In the genomic region with DNA sequence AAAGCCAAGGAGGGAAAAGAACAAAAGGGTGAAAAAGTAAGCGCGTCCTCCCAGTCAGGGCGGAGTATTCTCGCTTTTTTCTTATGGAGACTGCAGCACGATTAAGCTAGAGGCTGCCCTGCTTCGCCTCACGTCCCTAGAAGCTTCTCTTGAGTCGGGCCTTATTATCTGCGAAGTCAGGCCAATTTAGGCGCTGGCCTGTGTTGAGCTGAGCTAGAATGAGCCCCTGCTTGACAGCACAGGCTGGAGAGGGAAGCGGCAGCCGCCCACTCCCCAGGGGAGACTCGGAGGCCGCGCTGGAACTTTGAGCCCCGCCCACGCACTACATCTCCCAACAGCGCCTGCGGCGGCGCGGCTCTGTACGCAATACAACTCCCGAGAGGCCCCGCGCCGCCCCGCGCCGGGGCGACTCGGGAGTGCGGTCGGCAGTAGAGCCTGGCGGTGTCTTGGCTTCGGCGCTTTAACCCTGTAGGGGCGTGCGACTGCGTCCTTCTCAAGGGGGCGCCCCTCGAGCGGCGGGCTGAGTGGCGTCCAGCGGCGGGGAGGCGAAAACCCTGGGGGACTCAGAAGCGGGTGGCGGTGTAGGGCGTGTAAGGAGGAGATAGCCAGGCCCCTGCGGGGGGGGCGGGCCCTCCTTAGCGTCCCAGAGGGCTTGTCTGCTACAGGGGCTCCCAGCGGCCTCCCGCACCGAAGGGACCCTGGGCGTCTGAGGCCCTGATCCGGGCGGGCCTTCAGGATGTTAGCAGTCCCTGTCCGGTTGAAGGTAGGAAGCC, we compare ENCODE assay signal across 8 cellular contexts. TPM values are rescaled to one million over a fixed set of nuclear protein-coding genes. Genes with fewer than 3 reads are reported as not detected.
A peak's percentile ranks its signal among the peaks of the same experiment; 100 is the strongest.
DNase-seq lines count a peak whose midpoint lies in the region; ATAC-seq lines count a peak whose summit lies in the region.

No MANE protein-coding gene starts in this region.

- peak overlapping the region; percentile 100 for H3K4me3 ChIP-seq in CD8-positive, alpha-beta memory T cell (ENCODE audit: low read length)
- H3K4me3 ChIP-seq in ectodermal cell (ENCODE audit: insufficient read depth, low read depth, low read length), result peak overlapping the region; percentile 58

- peak overlapping the region; percentile 91 to 99 (median 98) for H3K27ac Mint-ChIP-seq in CD8-positive, alpha-beta memory T cell
- peak overlapping the region; percentile 97 for H3K27ac Mint-ChIP-seq in activated CD8-positive, alpha-beta T cell treated with anti-CD3 and anti-CD28 coated beads, Interleukin-2, amount 10 ng/mL, durations not matched to agents 7 days and 5 days

- H3K9me3 ChIP-seq in CD8-positive, alpha-beta memory T cell (ENCODE audit: low read length), result no peaks in the 10 kb centered on the region
- H3K9me3 ChIP-seq in ectodermal cell (ENCODE audit: control insufficient read depth, low read length), result no peaks in the 10 kb centered on the region

- peaks cover 5 to 33% (median 18%) of the 10 kb centered on the region in 3 donors for H3K36me3 Mint-ChIP-seq in CD8-positive, alpha-beta memory T cell
- peaks cover 34% of the 10 kb centered on the region for H3K36me3 Mint-ChIP-seq in activated CD8-positive, alpha-beta T cell treated with anti-CD3 and anti-CD28 coated beads, Interleukin-2, amount 10 ng/mL, durations not matched to agents 7 days and 5 days (ENCODE audit: low read depth)

- ATAC-seq in GM19438 (IDR thresholded peaks at IDR 0.05; ENCODE audit: low read depth, unreplicated experiment) (peak; percentile 77), HG03571 (IDR thresholded peaks at IDR 0.05; ENCODE audit: unreplicated experiment) (peak; percentile 71)
- ATAC-seq in activated CD8-positive, alpha-beta T cell treated with anti-CD3 and anti-CD28 coated beads, Interleukin-2, amount 10 ng/mL, durations not matched to agents 7 days and 5 days, result peak; percentile 83

- H3K9me3 Mint-ChIP-seq in CD8-positive, alpha-beta memory T cell, result peaks cover 0 to 6% (median under 1%) of the 10 kb centered on the region in 5 donors
- peaks cover 6% of the 10 kb centered on the region for H3K9me3 Mint-ChIP-seq in activated CD8-positive, alpha-beta T cell treated with anti-CD3 and anti-CD28 coated beads, Interleukin-2, amount 10 ng/mL, durations not matched to agents 7 days and 5 days (ENCODE audit: insufficient read depth)

- peaks cover 32 to 36% (median 36%) of the 10 kb centered on the region in 3 donors for H3K4me1 Mint-ChIP-seq in CD8-positive, alpha-beta memory T cell
- peaks cover 36% of the 10 kb centered on the region for H3K4me1 Mint-ChIP-seq in activated CD8-positive, alpha-beta T cell treated with anti-CD3 and anti-CD28 coated beads, Interleukin-2, amount 10 ng/mL, durations not matched to agents 7 days and 5 days (ENCODE audit: low read depth)

- H3K27me3 Mint-ChIP-seq in CD8-positive, alpha-beta memory T cell, result peaks cover 0 to 1% of the 10 kb centered on the region in 2 donors
- H3K27me3 Mint-ChIP-seq in activated CD8-positive, alpha-beta T cell treated with anti-CD3 and anti-CD28 coated beads, Interleukin-2, amount 10 ng/mL, durations not matched to agents 7 days and 5 days (ENCODE audit: low read depth), result no peaks in the 10 kb centered on the region

- DNase-seq in CD8-positive, alpha-beta memory T cell, result peak; percentile 81 to 89 (median 82)
- DNase-seq in NCI-H82 treated with DMSO at 0.1 percent for 48 hours (lab: John Stamatoyannopoulos, UW; ENCODE audit: unreplicated experiment), result peak; percentile 83
- peak; percentile 90 for DNase-seq in activated CD8-positive, alpha-beta T cell treated with anti-CD3 and anti-CD28 coated beads, Interleukin-2, amount 10 ng/mL, durations not matched to agents 7 days and 5 days
- peak; percentile 95 for DNase-seq in medulla oblongata (ENCODE audit: extremely low spot score)
- peak; percentile 77 to 89 (median 78) for DNase-seq in stimulated activated CD4-positive, alpha-beta T cell treated with anti-CD3 and anti-CD28 coated beads, TNF-alpha, amount 100 ng/mL, for 48 hours (ENCODE audit: low read depth in 3 of 3)

- peaks cover 25% of the 10 kb centered on the region for H3K4me1 ChIP-seq in CD8-positive, alpha-beta memory T cell (ENCODE audit: insufficient read depth, low read length)
- H3K4me1 ChIP-seq in ectodermal cell (ENCODE audit: control insufficient read depth, insufficient read depth, low read length), result peaks cover 35% of the 10 kb centered on the region

- POLR2A ChIA-PET in CD8-positive, alpha-beta memory T cell (lab: Charles Lee), result interaction anchor here (0.9 to 3.0 kb wide), 6 partner anchors 24 to 375 kb away, joined by 3 to 53 read pairs (median 4); a partner anchor contains a TSS
- POLR2A ChIA-PET in activated CD8-positive, alpha-beta T cell treated with anti-CD3 and anti-CD28 coated beads, Interleukin-2, amount 10 ng/mL, durations not matched to agents 7 days and 5 days (lab: Charles Lee), result interaction anchor here (0.6 to 3.1 kb wide), 7 partner anchors 12 to 1344 kb away, joined by 3 to 38 read pairs (median 3); a partner anchor contains a TSS

- H3K27me3 ChIP-seq in CD8-positive, alpha-beta memory T cell (ENCODE audit: insufficient read depth, low read length, poor library complexity, severe bottlenecking), result no peaks in the 10 kb centered on the region
- H3K27me3 ChIP-seq in ectodermal cell (ENCODE audit: control insufficient read depth, insufficient read depth, low read length, poor library complexity, severe bottlenecking), result peaks cover 15% of the 10 kb centered on the region

- H3K36me3 ChIP-seq in CD8-positive, alpha-beta memory T cell (ENCODE audit: insufficient read depth, low read length), result no peaks in the 10 kb centered on the region
- no peaks in the 10 kb centered on the region for H3K36me3 ChIP-seq in ectodermal cell (ENCODE audit: control insufficient read depth, insufficient read depth, low read length)

- H3K4me3 Mint-ChIP-seq in CD8-positive, alpha-beta memory T cell, result peak overlapping the region; percentile 94 to 99 (median 99)
- peak overlapping the region; percentile 92 for H3K4me3 Mint-ChIP-seq in activated CD8-positive, alpha-beta T cell treated with anti-CD3 and anti-CD28 coated beads, Interleukin-2, amount 10 ng/mL, durations not matched to agents 7 days and 5 days

- peak overlapping the region; percentile 96 for H3K27ac ChIP-seq in CD8-positive, alpha-beta memory T cell (ENCODE audit: low read depth, low read length)
- peak overlapping the region; percentile 95 for H3K27ac ChIP-seq in ectodermal cell (ENCODE audit: insufficient read depth, low read depth, low read length, poor library complexity, severe bottlenecking)

- CTCF ChIA-PET in CD8-positive, alpha-beta memory T cell (lab: Charles Lee), result interaction anchor here (0.8 to 1.0 kb wide), 3 partner anchors 24 to 171 kb away, joined by 4 read pairs; a partner anchor contains a TSS
- CTCF ChIA-PET in activated CD8-positive, alpha-beta T cell treated with anti-CD3 and anti-CD28 coated beads, Interleukin-2, amount 10 ng/mL, durations not matched to agents 7 days and 5 days (lab: Charles Lee), result interaction anchor here (0.6 to 3.3 kb wide), 11 partner anchors 14 to 323 kb away, joined by 3 to 19 read pairs (median 3); a partner anchor contains a TSS

- WGBS in ectodermal cell, 2 experiments, result 0% methylated on average over 61 of the region's 61 CpGs

RNA-seq across cellular contexts. Expression of a gene that starts 0.9 kb away (rescaled TPM):
- total RNA-seq in CD8-positive, alpha-beta memory T cell, result 1 to 10 TPM; 5.9 to 6.4 TPM
- polyA plus RNA-seq in CD8-positive, alpha-beta memory T cell, result 4.9 TPM
- total RNA-seq in activated CD8-positive, alpha-beta T cell treated with anti-CD3 and anti-CD28 coated beads, Interleukin-2, amount 10 ng/mL, durations not matched to agents 7 days and 5 days, result 1 to 10 TPM; 5.0 to 5.4 TPM
- 9.7 TPM for polyA plus RNA-seq in ectodermal cell (2013, experiment 1 of 4)
- polyA plus RNA-seq in ectodermal cell (2013, experiment 2 of 4), result 12.7 TPM
- 11.3 TPM for polyA plus RNA-seq in ectodermal cell (2013, experiment 3 of 4)
- 12.5 TPM for polyA plus RNA-seq in ectodermal cell (2013, experiment 4 of 4)

RNA-seq across cellular contexts. Expression of a gene that starts 24.7 kb away (rescaled TPM):
- 100 to 1,000 TPM; 199 to 201 TPM for total RNA-seq in CD8-positive, alpha-beta memory T cell
- polyA plus RNA-seq in CD8-positive, alpha-beta memory T cell, result 184 TPM
- 100 to 1,000 TPM; 217 to 231 TPM for total RNA-seq in activated CD8-positive, alpha-beta T cell treated with anti-CD3 and anti-CD28 coated beads, Interleukin-2, amount 10 ng/mL, durations not matched to agents 7 days and 5 days
- 415 TPM for polyA plus RNA-seq in ectodermal cell (2013, experiment 1 of 4)
- 410 TPM for polyA plus RNA-seq in ectodermal cell (2013, experiment 2 of 4)
- polyA plus RNA-seq in ectodermal cell (2013, experiment 3 of 4), result 267 TPM
- polyA plus RNA-seq in ectodermal cell (2013, experiment 4 of 4), result 294 TPM

RNA-seq across cellular contexts. Expression of a gene that starts 55.8 kb away (rescaled TPM):
- total RNA-seq in CD8-positive, alpha-beta memory T cell, result 1 to 10 TPM; 1.4 to 1.7 TPM
- polyA plus RNA-seq in CD8-positive, alpha-beta memory T cell, result 11.1 TPM
- 10 to 100 TPM; 11.4 to 12.1 TPM for total RNA-seq in activated CD8-positive, alpha-beta T cell treated with anti-CD3 and anti-CD28 coated beads, Interleukin-2, amount 10 ng/mL, durations not matched to agents 7 days and 5 days
- 1.2 TPM for polyA plus RNA-seq in ectodermal cell (2013, experiment 1 of 4)
- 1.0 TPM for polyA plus RNA-seq in ectodermal cell (2013, experiment 2 of 4)
- 0.91 TPM for polyA plus RNA-seq in ectodermal cell (2013, experiment 3 of 4)
- polyA plus RNA-seq in ectodermal cell (2013, experiment 4 of 4), result 1.1 TPM

Comparison
In these comparisons a context has a peak if more than half of its experiments do, and no peak if none do; other contexts are left out.
1. Peak in every context shown above with its lines: DNase-seq, ATAC-seq, H3K4me3 ChIP-seq and H3K27ac ChIP-seq.
2. RNA of a gene that starts 55.8 kb away (total RNA-seq): 11.4 to 12.1 TPM in activated CD8-positive, alpha-beta T cell treated with anti-CD3 and anti-CD28 coated beads, Interleukin-2, amount 10 ng/mL, durations not matched to agents 7 days and 5 days; 1.4 to 1.7 TPM in CD8-positive, alpha-beta memory T cell; every median in the first group is over 4 times any median in the second.